Comparison of ENCODE assay signal across 24 cellular contexts in the genomic region with DNA sequence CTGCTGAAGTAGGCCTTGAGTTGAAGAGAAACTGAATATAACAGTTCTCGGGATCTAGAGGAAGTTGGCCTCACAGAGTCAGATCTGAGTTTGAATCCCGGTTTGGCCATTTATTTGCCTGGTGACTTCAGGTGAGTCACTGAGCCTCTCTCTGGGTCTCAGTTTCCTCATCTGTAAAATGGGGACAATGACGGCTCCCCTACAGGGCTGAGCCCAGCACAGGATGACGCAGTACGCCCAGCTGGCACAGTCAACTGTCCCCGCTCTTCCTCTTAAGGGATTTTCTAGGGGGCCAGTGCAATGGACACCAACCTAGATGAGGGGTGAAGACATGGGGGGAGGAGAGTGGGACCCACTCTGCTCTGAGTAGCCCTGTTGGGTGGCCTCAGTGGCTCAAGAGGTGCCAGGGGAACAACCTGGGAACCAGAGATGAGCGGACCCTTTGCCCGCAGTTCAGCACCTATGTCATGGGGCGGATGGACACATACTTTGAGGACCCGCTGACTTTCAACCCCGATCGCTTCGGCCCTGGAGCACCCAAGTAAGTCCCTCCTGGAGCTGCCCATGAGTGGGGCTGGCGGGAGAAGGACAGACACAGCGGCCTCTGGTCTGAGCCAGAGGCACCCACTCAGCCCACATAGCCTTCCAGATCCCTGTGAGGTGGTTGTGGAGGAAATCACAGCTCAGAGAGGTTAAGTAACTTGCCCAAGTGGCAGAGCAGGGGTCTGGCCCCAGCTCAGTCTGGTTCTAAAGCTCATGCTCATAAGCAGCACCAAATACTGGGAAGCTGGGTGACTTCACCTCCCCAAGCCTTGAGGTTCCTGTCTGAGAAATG. TPM values are rescaled to one million over a fixed set of nuclear protein-coding genes. Genes with fewer than 3 reads are reported as not detected.
A peak's percentile ranks its signal among the peaks of the same experiment; 100 is the strongest.
DNase-seq lines count a peak whose midpoint lies in the region; ATAC-seq and TF ChIP-seq lines count a peak whose summit lies in the region.
"Had no signal": no experiment of that assay in that cellular context is flagged by ENCODE, and none has a peak within 500 bp of the region (broad histone marks: within the 10 kb centered on the region; RNA-seq: fewer than 3 reads in every experiment).

No MANE protein-coding gene starts in this region.

- TF ChIP-seq CTCF in lower leg skin (IDR thresholded peaks at IDR 0.05): no peak
- no peak for TF ChIP-seq CTCF in type B pancreatic cell (conservative IDR thresholded peaks at IDR 0.05)
- TF ChIP-seq CTCF in gastrocnemius medialis (IDR thresholded peaks at IDR 0.05 in 4 of 5, conservative IDR thresholded peaks at IDR 0.05 in 1 of 5): no peak

- no peaks in the 10 kb centered on the region for H3K9me3 ChIP-seq in gastrocnemius medialis
- H3K9me3 ChIP-seq: body of pancreas, left ventricle myocardium inferior had no signal

- no peaks in the 10 kb centered on the region for H3K36me3 Mint-ChIP-seq in type B pancreatic cell

- no peaks in the 10 kb centered on the region for H3K27me3 Mint-ChIP-seq in type B pancreatic cell

- in situ Hi-C loops in gastrocnemius medialis (cut with MboI; ENCODE audit: low sequenced_read_pairs in 4 of 4): loop anchor here in 3 of 4 donors (5.0 to 10.0 kb wide), 3 partner anchors 147 to 160 kb away; no protein-coding TSS in a partner anchor

- no peak for TF ChIP-seq POLR2A in lower leg skin (IDR thresholded peaks at IDR 0.05)
- no peak for TF ChIP-seq POLR2A in gastrocnemius medialis (IDR thresholded peaks at IDR 0.05)

- H3K4me3 Mint-ChIP-seq in type B pancreatic cell: no peak overlapping the region
- H3K4me3 Mint-ChIP-seq: nephron progenitor cell, T-helper 17 cell had no signal

- no peaks in the 10 kb centered on the region for H3K27me3 ChIP-seq in gastrocnemius medialis
- H3K27me3 ChIP-seq: body of pancreas had no signal

- no peaks in the 10 kb centered on the region for H3K9me3 Mint-ChIP-seq in type B pancreatic cell
- H3K9me3 Mint-ChIP-seq: nephron progenitor cell had no signal

- H3K36me3 ChIP-seq in gastrocnemius medialis: no peaks in the 10 kb centered on the region
- H3K36me3 ChIP-seq: left ventricle myocardium inferior had no signal

- intact Hi-C loops in Right ventricle myocardium inferior (cut with DNase I): no loop called here
- intact Hi-C loops in left ventricle myocardium superior (cut with micrococcal nuclease): no loop called here
- intact Hi-C loops in lower leg skin (cut with DNase I; ENCODE audit: low total_unique reads): no loop called here
- intact Hi-C loops in gastrocnemius medialis (cut with DNase I; ENCODE audit: low total_unique reads): no loop called here

- H3K4me3 ChIP-seq in lower leg skin (ENCODE audit: low read depth, poor library complexity, severe bottlenecking) (no peak overlapping the region), gastrocnemius medialis (no peak overlapping the region)
- H3K4me3 ChIP-seq: body of pancreas, left ventricle myocardium inferior, SK-N-MC, skin epidermis had no signal

- no peak overlapping the region for H3K27ac Mint-ChIP-seq in type B pancreatic cell
- H3K27ac Mint-ChIP-seq: T-helper 17 cell had no signal

- DNase-seq in Right ventricle myocardium inferior (ENCODE audit: missing footprints): peak; percentile 15
- DNase-seq in left ventricle myocardium superior: no peak
- peak; percentile 6 for DNase-seq in activated CD8-positive, alpha-beta memory T cell treated with anti-CD3 and anti-CD28 coated beads, Interleukin-2, amount 50 U/mL, for 4 hours
- DNase-seq in lower leg skin (ENCODE audit: low spot score in 2 of 2): peak; percentile 6 to 84
- DNase-seq in type B pancreatic cell (ENCODE audit: extremely low spot score, unreplicated experiment): peak; percentile 60
- DNase-seq in SW480 (ENCODE audit: low spot score): no peak
- no peak for DNase-seq in gastrocnemius medialis
- DNase-seq: activated CD4-positive, alpha-beta T cell treated with anti-CD3 and anti-CD28 coated beads for 48 hours; activated gamma-delta T cell; COR-L47; effector CD8-positive, alpha-beta T cell; foreskin keratinocyte; left ventricle myocardium inferior; NCI-H1048; NCI-H187 treated with DMSO at 0.1 percent for 48 hours; nephron progenitor cell had no signal

- peaks cover 0 to under 1% of the 10 kb centered on the region in 2 donors for H3K4me1 ChIP-seq in gastrocnemius medialis
- H3K4me1 ChIP-seq: foreskin keratinocyte had no signal

- 97% methylated on average over 15 of the region's 15 CpGs for WGBS in lower leg skin, 2 donors

- no peak overlapping the region for H3K27ac ChIP-seq in gastrocnemius medialis
- H3K27ac ChIP-seq: body of pancreas, foreskin keratinocyte, left ventricle myocardium inferior, SK-N-MC, skin epidermis had no signal

- ATAC-seq in Right ventricle myocardium inferior (no peak), left ventricle myocardium superior (no peak), gastrocnemius medialis (no peak), HG02763 (IDR thresholded peaks at IDR 0.05; ENCODE audit: unreplicated experiment) (no peak)
- ATAC-seq: body of pancreas, esophagus mucosa, foreskin keratinocyte, T-helper 17 cell had no signal

- H3K4me1 Mint-ChIP-seq in type B pancreatic cell (ENCODE audit: unreplicated experiment): no peaks in the 10 kb centered on the region
- H3K4me1 Mint-ChIP-seq: T-helper 17 cell had no signal

RNA-seq across cellular contexts. Expression of a gene that starts 41.1 kb away (rescaled TPM):
- total RNA-seq in Right ventricle myocardium inferior (2.2 TPM), left ventricle myocardium superior (3.0 TPM), lower leg skin (1 to 10 TPM in 1 of 4 donors, under 1 TPM in 2, not detected in 1; 0.13 to 4.7 (median 0.55) TPM), type B pancreatic cell (ENCODE audit: low replicate concordance) (0.98 and 4.7 TPM in 2 replicates), gastrocnemius medialis (1 to 10 TPM in 1 of 4 donors, under 1 TPM in 3; 0.18 to 2.2 (median 0.45) TPM)
- total RNA-seq: esophagus mucosa, H4, RPMI7951 had no signal

Comparison
In these comparisons a context has a peak if more than half of its experiments do, and no peak if none do; other contexts are left out.
1. DNase-seq: peak in Right ventricle myocardium inferior (single experiment), activated CD8-positive, alpha-beta memory T cell treated with anti-CD3 and anti-CD28 coated beads, Interleukin-2, amount 50 U/mL, for 4 hours (single experiment), lower leg skin (2 of 2) and type B pancreatic cell (single experiment); none in left ventricle myocardium superior (single experiment), SW480 (single experiment) and gastrocnemius medialis (0 of 2).